Comparison of ENCODE assay signal across 1 cellular context in genomic region chr10:110426294-110427153, GRCh38.
TF ChIP-seq lines count a peak whose summit lies in the region.

No MANE protein-coding gene starts in this region.

TF ChIP-seq in GM12878, 131 proteins besides CTCF, POLR2A, EP300 and RAD21 (continued from another document):
- TF ChIP-seq ZZZ3 (IDR thresholded peaks at IDR 0.05; ENCODE audit: control insufficient read depth, insufficient read length, low read depth) (no peak), RUNX3 (IDR thresholded peaks at IDR 0.05; ENCODE audit: low read length) (peak; percentile 61), ZNF384 (IDR thresholded peaks at IDR 0.05; ENCODE audit: borderline replicate concordance, low read depth, low read length) (no peak), TCF7 (IDR thresholded peaks at IDR 0.05; ENCODE audit: borderline replicate concordance) (no peak)
- TF ChIP-seq, protein P1, sequence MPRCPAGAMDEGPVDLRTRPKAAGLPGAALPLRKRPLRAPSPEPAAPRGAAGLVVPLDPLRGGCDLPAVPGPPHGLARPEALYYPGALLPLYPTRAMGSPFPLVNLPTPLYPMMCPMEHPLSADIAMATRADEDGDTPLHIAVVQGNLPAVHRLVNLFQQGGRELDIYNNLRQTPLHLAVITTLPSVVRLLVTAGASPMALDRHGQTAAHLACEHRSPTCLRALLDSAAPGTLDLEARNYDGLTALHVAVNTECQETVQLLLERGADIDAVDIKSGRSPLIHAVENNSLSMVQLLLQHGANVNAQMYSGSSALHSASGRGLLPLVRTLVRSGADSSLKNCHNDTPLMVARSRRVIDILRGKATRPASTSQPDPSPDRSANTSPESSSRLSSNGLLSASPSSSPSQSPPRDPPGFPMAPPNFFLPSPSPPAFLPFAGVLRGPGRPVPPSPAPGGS (IDR thresholded peaks at IDR 0.05; ENCODE audit: borderline replicate concordance, insufficient read depth, low read depth, low read length, poor library complexity, severe bottlenecking): no peak
